ENCODE assay signal across 1 cellular context in the genomic region with DNA sequence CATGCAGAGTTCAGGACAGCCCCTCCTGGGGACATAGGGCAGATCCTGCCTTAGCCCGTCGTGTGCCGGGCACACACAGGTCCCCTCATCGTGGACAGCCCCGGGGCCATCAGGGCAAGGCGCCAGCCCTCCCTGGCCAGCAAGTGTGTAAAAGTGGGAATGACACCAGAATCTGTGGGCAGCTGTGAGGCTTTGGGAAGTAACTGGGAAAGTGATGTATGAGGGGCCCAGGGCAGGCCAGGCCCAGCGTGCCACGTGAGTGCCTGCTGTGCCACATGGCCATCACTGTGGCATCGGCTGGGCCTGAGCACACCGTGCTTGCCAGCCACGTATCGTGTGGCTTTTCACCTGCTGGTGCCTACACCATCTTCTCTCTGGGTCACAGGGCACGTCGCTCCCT.
TF ChIP-seq lines count a peak whose summit lies in the region.

No MANE protein-coding gene starts in this region.

TF ChIP-seq in GM12878, 131 proteins besides CTCF, POLR2A, EP300 and RAD21:
- TF ChIP-seq NFXL1 (IDR thresholded peaks at IDR 0.05; ENCODE audit: borderline replicate concordance), result no peak
